ENCODE assay signal across 1 cellular context in genomic region chr12:11706509-11707331, GRCh38.
TF ChIP-seq lines count a peak whose summit lies in the region.

No MANE protein-coding gene starts in this region.

TF ChIP-seq in IMR-90, 13 proteins besides CTCF, POLR2A, EP300 and RAD21:
- TF ChIP-seq RCOR1 (IDR thresholded peaks at IDR 0.05; ENCODE audit: insufficient replicate concordance, low read length) (no peak), NFE2L2 (IDR thresholded peaks at IDR 0.05; ENCODE audit: low read depth, low read length) (no peak), BHLHE40 (IDR thresholded peaks at IDR 0.05; ENCODE audit: low read depth, low read length) (no peak), CHD1 (IDR thresholded peaks at IDR 0.05; ENCODE audit: low read depth, low read length) (no peak), FOS (IDR thresholded peaks at IDR 0.05; ENCODE audit: low read depth, low read length) (no peak), RFX5 (IDR thresholded peaks at IDR 0.05; ENCODE audit: low read depth, low read length) (no peak), SMC3 (IDR thresholded peaks at IDR 0.05; ENCODE audit: low read depth, low read length) (no peak), MAZ (IDR thresholded peaks at IDR 0.05; ENCODE audit: borderline replicate concordance, low read depth, low read length) (no peak), MXI1 (IDR thresholded peaks at IDR 0.05; ENCODE audit: borderline replicate concordance, low read depth, low read length) (no peak), CEBPB (IDR thresholded peaks at IDR 0.05; ENCODE audit: low read depth, low read length) (no peak), MAFK (IDR thresholded peaks at IDR 0.05; ENCODE audit: low read depth, low read length) (no peak)
- TF ChIP-seq, protein P1, sequence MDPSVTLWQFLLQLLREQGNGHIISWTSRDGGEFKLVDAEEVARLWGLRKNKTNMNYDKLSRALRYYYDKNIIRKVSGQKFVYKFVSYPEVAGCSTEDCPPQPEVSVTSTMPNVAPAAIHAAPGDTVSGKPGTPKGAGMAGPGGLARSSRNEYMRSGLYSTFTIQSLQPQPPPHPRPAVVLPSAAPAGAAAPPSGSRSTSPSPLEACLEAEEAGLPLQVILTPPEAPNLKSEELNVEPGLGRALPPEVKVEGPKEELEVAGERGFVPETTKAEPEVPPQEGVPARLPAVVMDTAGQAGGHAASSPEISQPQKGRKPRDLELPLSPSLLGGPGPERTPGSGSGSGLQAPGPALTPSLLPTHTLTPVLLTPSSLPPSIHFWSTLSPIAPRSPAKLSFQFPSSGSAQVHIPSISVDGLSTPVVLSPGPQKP (IDR thresholded peaks at IDR 0.05; ENCODE audit: borderline replicate concordance, low read depth, low read length), result no peak
- TF ChIP-seq, protein P2, sequence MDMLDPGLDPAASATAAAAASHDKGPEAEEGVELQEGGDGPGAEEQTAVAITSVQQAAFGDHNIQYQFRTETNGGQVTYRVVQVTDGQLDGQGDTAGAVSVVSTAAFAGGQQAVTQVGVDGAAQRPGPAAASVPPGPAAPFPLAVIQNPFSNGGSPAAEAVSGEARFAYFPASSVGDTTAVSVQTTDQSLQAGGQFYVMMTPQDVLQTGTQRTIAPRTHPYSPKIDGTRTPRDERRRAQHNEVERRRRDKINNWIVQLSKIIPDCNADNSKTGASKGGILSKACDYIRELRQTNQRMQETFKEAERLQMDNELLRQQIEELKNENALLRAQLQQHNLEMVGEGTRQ (IDR thresholded peaks at IDR 0.05; ENCODE audit: low read depth, low read length), result no peak
TF ChIP-seq in IMR-90: peak in this region for 0.
